Comparison of ENCODE assay signal across 8 cellular contexts in the genomic region with DNA sequence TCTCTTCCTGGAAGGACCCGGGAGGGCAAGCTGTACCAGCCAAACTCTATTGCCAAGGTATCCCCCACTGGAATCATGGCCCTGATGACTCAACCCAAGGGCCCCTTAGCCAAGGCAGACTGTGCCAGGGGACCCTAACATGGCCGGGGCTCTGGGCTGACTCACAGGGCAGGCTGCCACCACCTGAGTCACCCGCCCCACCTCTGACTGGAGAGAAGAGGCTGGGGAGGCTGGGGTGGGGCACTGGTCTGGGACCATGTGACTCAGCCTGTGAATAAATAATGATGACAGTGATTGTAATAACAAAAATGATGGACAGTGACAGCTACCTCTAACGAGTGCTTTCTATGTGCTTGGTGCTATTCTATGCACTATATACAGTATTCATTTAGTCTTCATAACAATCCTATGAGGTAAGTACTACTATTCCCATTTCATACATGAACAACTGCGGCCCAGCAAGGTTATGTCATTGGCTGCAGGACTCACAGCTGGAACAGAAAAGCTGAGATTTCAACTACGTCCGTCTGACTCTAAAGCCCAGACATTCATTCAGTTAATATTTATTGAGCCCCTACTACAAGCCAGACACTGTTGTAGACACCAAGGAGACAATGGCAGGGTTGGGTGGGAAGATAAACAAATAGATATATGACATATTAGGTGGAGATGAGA.
DNase-seq lines count a peak whose midpoint lies in the region; ATAC-seq and TF ChIP-seq lines count a peak whose summit lies in the region.

No MANE protein-coding gene starts in this region.

- H3K4me1 ChIP-seq in SJSA1 (replicated peaks) (peaks cover 36% of the 10 kb centered on the region), sigmoid colon (peaks cover 0 to 19% (median 15%) of the 10 kb centered on the region in 4 donors)

- no peak for TF ChIP-seq EP300 in sigmoid colon (IDR thresholded peaks at IDR 0.05)

- no peak for ATAC-seq in GM19023 (IDR thresholded peaks at IDR 0.05; ENCODE audit: unreplicated experiment)

- H3K27me3 ChIP-seq in SJSA1 (replicated peaks) (no peaks in the 10 kb centered on the region), sigmoid colon (no peaks in the 10 kb centered on the region)

- H3K27ac ChIP-seq in SJSA1: peak overlapping the region; percentile 39
- peak overlapping the region in 2 of 4 donors; percentile 5 to 48 for H3K27ac ChIP-seq in sigmoid colon

- no peaks in the 10 kb centered on the region for H3K9me3 ChIP-seq in SJSA1 (replicated peaks)
- no peaks in the 10 kb centered on the region for H3K9me3 ChIP-seq in sigmoid colon

- peak; percentile 66 for DNase-seq in GM04504 (ENCODE audit: low read depth)
- peak; percentile 88 to 92 for DNase-seq in SJSA1 (ENCODE audit: low read depth in 1 of 2, low spot score in 2 of 2)
- peak; percentile 92 for DNase-seq in fibroblast of the conjunctiva (ENCODE audit: low read depth)
- peak; percentile 88 for DNase-seq in sigmoid colon
- no peak for DNase-seq in epidermal melanocyte (ENCODE audit: insufficient read length, low spot score)
- DNase-seq in NCI-H1436 (lab: John Stamatoyannopoulos, UW): no peak
- no peak for DNase-seq in globus pallidus (ENCODE audit: low spot score)

- 58 to 80% methylated on average over 7 of the region's 7 CpGs for WGBS in sigmoid colon, 2 donors

- no peak for TF ChIP-seq CTCF in sigmoid colon (IDR thresholded peaks at IDR 0.05)

- H3K4me3 ChIP-seq in SJSA1 (no peak overlapping the region), sigmoid colon (no peak overlapping the region)

- intact Hi-C loops in sigmoid colon (cut with DNase I): no loop called here

- TF ChIP-seq POLR2A in sigmoid colon (IDR thresholded peaks at IDR 0.05): no peak

- H3K36me3 ChIP-seq in SJSA1 (no peaks in the 10 kb centered on the region), sigmoid colon (no peaks in the 10 kb centered on the region)

Comparison
In these comparisons a context has a peak if more than half of its experiments do, and no peak if none do; other contexts are left out.
1. DNase-seq: peak in GM04504 (single experiment), SJSA1 (2 of 2), fibroblast of the conjunctiva (single experiment) and sigmoid colon (single experiment); none in epidermal melanocyte (single experiment), NCI-H1436 (single experiment) and globus pallidus (single experiment).